14 cellular contexts compared by ENCODE assay signal in the genomic region with DNA sequence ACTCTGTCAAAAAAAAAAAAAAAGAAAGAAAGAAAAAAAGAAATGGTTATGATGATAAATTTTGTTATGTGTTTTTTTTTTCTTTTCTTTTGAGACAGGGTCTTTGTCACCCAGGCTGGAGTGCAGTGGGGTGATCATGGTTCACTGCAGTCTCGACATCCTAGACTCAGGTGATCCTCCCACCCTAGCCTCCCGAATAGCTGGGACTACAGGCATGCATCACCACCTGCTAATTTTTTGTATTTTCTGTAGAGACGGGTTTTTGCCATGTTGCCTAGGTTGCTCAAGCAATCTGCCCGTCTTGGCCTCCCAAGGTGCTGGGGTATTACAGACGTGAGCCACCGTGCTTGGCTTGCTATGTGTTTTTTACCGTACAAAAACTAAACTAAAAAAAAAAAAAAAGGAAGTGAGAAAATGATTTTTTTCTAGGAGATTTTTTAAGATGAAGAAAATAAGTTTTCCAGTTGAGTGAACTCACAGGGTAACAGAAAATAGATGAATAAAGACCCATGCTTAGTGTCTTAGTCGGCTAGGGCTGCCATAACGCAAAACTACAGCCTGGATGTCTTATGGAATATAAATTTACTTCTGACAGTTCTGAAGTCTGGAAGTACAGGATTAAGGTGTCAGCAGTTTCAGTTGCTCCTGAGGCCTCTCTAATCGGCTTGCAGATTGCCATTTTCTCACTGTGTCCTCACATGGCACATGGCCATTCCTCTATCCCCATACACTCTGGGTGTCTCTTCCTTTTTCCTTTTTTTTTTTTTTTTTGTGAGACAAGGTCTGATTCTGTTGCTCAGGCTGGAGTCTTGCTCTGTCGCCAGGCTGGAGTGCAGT. TPM values are rescaled to one million over a fixed set of nuclear protein-coding genes. Genes with fewer than 3 reads are reported as not detected.
DNase-seq lines count a peak whose midpoint lies in the region; ATAC-seq and TF ChIP-seq lines count a peak whose summit lies in the region.
"Had no signal": no experiment of that assay in that cellular context is flagged by ENCODE, and none has a peak within 500 bp of the region (broad histone marks: within the 10 kb centered on the region; RNA-seq: fewer than 3 reads in every experiment).

No MANE protein-coding gene starts in this region.

- peaks cover 2% of the 10 kb centered on the region for H3K27me3 Mint-ChIP-seq in T-helper 17 cell

- DNase-seq in GM13976 (ENCODE audit: low spot score) (peak; percentile 35), GM20000 (ENCODE audit: low spot score) (peak; percentile 12), T-helper 17 cell (no peak), OCI-M2 (lab: John Stamatoyannopoulos, UW; ENCODE audit: unreplicated experiment) (no peak), substantia nigra (lab: John Stamatoyannopoulos, UW) (no peak)
- DNase-seq in activated CD4-positive, CD25-positive, alpha-beta regulatory T cell (lab: John Stamatoyannopoulos, UW), result no peak
- DNase-seq in stimulated activated naive CD4-positive, alpha-beta T cell (lab: John Stamatoyannopoulos, UW), result no peak
- DNase-seq: body of pancreas; CD4-positive, CD25-positive, alpha-beta regulatory T cell; esophagus squamous epithelium; NCI-H2029; stimulated activated CD4-positive, alpha-beta T cell treated with anti-CD3 and anti-CD28 coated beads, Interleukin-2, amount 100 ng/mL, for 48 hours had no signal

- no peaks in the 10 kb centered on the region for H3K9me3 ChIP-seq in T-helper 17 cell (ENCODE audit: control insufficient read depth, low read length, poor library complexity, severe bottlenecking)
- H3K9me3 ChIP-seq: body of pancreas, esophagus squamous epithelium, thoracic aorta had no signal

- in situ Hi-C loops in GM13976 (cut with MboI; ENCODE audit: low sequenced_read_pairs, unreplicated experiment), result no loop called here

- no peak overlapping the region for H3K4me3 Mint-ChIP-seq in T-helper 17 cell
- H3K4me3 Mint-ChIP-seq: CD4-positive, CD25-positive, alpha-beta regulatory T cell had no signal

- no peak for TF ChIP-seq CTCF in GM13976 (IDR thresholded peaks at IDR 0.05; ENCODE audit: borderline replicate concordance, control extremely low read depth, extremely low read depth, insufficient read depth, missing control alignments)
- no peak for TF ChIP-seq CTCF in GM20000 (IDR thresholded peaks at IDR 0.05; ENCODE audit: extremely low read depth, missing control alignments)

- H3K4me1 Mint-ChIP-seq in T-helper 17 cell, result no peaks in the 10 kb centered on the region
- H3K4me1 Mint-ChIP-seq: CD4-positive, CD25-positive, alpha-beta regulatory T cell had no signal

- peaks cover 2% of the 10 kb centered on the region for H3K36me3 Mint-ChIP-seq in T-helper 17 cell (ENCODE audit: low read depth)
- H3K36me3 Mint-ChIP-seq: CD4-positive, CD25-positive, alpha-beta regulatory T cell had no signal

- ATAC-seq in HG03108 (IDR thresholded peaks at IDR 0.05; ENCODE audit: unreplicated experiment), result peak; percentile 59
- peak; percentile 58 for ATAC-seq in T-helper 17 cell
- ATAC-seq: body of pancreas had no signal

- no peak overlapping the region for H3K27ac Mint-ChIP-seq in T-helper 17 cell
- H3K27ac Mint-ChIP-seq: CD4-positive, CD25-positive, alpha-beta regulatory T cell had no signal

- H3K27ac ChIP-seq in substantia nigra (ENCODE audit: low read depth, low read length, poor library complexity, severe bottlenecking), result no peak overlapping the region
- H3K27ac ChIP-seq: body of pancreas, esophagus squamous epithelium, thoracic aorta had no signal

RNA-seq across cellular contexts. Expression of a gene that starts 13.2 kb away (rescaled TPM):
- not detected for total RNA-seq in T-helper 17 cell
- total RNA-seq: body of pancreas; CD4-positive, CD25-positive, alpha-beta regulatory T cell; esophagus squamous epithelium; thoracic aorta had no signal

RNA-seq across cellular contexts. Expression of a gene that starts 15.9 kb away (rescaled TPM):
- total RNA-seq in T-helper 17 cell, result 100 to 1,000 TPM; 116 to 145 TPM

RNA-seq across cellular contexts. Expression of a gene that starts 37.1 kb away (rescaled TPM):
- total RNA-seq in T-helper 17 cell, result 10 to 100 TPM; 44.9 to 49.8 TPM
- total RNA-seq: body of pancreas, thoracic aorta had no signal

RNA-seq across cellular contexts. Expression of a gene that starts 42.0 kb away (rescaled TPM):
- total RNA-seq in T-helper 17 cell, result 100 to 1,000 TPM in 1 of 2 donors, 10 to 100 TPM in 1; 81.1 to 108 TPM

Comparison
In these comparisons a context has a peak if more than half of its experiments do, and no peak if none do; other contexts are left out.
1. DNase-seq: peak in GM13976 (single experiment) and GM20000 (single experiment); none in T-helper 17 cell (0 of 3), OCI-M2 (single experiment), activated CD4-positive, CD25-positive, alpha-beta regulatory T cell (0 of 4), stimulated activated naive CD4-positive, alpha-beta T cell (0 of 6) and substantia nigra (0 of 49).